Comparison of ENCODE assay signal across 13 cellular contexts in genomic region chr16:54437921-54438320, GRCh38.
DNase-seq lines count a peak whose midpoint lies in the region; ATAC-seq, FAIRE-seq and TF ChIP-seq lines count a peak whose summit lies in the region.
"Had no signal": no experiment of that assay in that cellular context is flagged by ENCODE, and none has a peak within 500 bp of the region (broad histone marks: within the 10 kb centered on the region; RNA-seq: fewer than 3 reads in every experiment).

No MANE protein-coding gene starts in this region.

- no peak overlapping the region for H4K8ac ChIP-seq in neuronal stem cell (ENCODE audit: low read depth, low read length)

- peaks cover 3% of the 10 kb centered on the region for H3K4me1 ChIP-seq in HepG2 (ENCODE audit: insufficient read depth, low read length)
- H3K4me1 ChIP-seq in right lobe of liver = no peaks in the 10 kb centered on the region
- H3K4me1 ChIP-seq in SJCRH30 = peaks cover 15% of the 10 kb centered on the region
- no peaks in the 10 kb centered on the region for H3K4me1 ChIP-seq in neuronal stem cell (ENCODE audit: control insufficient read depth in 2 of 2, insufficient read depth in 1 of 2, low read depth in 1 of 2, low read length in 2 of 2)

- no peak overlapping the region for H2BK5ac ChIP-seq in neuronal stem cell (ENCODE audit: low read length)

- H3K27ac ChIP-seq in HepG2 (ENCODE audit: extremely low read length, insufficient read depth, low read length) (no peak overlapping the region), right lobe of liver (no peak overlapping the region), SJCRH30 (no peak overlapping the region), neuronal stem cell (replicated peaks; ENCODE audit: low read length) (no peak overlapping the region)
- H3K27ac ChIP-seq: BLaER1 treated with 17β-estradiol and CSF1 and Interleukin-3, amounts not matched to agents 10 nM and 100 nM had no signal

- H3K4me2 ChIP-seq in HepG2 (ENCODE audit: low read depth, low read length) = no peak overlapping the region
- no peak overlapping the region for H3K4me2 ChIP-seq in neuronal stem cell (ENCODE audit: insufficient read depth, low read length, poor library complexity, severe bottlenecking)
- H3K4me2 ChIP-seq: BLaER1 treated with 17β-estradiol and CSF1 and Interleukin-3, amounts not matched to agents 10 nM and 100 nM had no signal

- no peak overlapping the region for H2AFZ ChIP-seq in HepG2 (ENCODE audit: low read length)
- H2AFZ ChIP-seq in neuronal stem cell (ENCODE audit: low read length) = no peak overlapping the region

- POLR2A ChIA-PET in HepG2 (lab: Yijun Ruan, JAX) = no interaction called here

- no peak for ATAC-seq in HepG2
- no peak for ATAC-seq in right lobe of liver
- ATAC-seq in HG02623 (IDR thresholded peaks at IDR 0.05; ENCODE audit: unreplicated experiment) = no peak
- no peak for ATAC-seq in GM19455 (IDR thresholded peaks at IDR 0.05; ENCODE audit: unreplicated experiment)

- 37% methylated on average over 4 of the region's 4 CpGs for WGBS in HepG2 (ENCODE audit: low lambda C conversion rate)
- 88% methylated on average over 4 of the region's 4 CpGs for WGBS in right lobe of liver (ENCODE audit: insufficient coverage, low coverage, low lambda C conversion rate, missing lambda C conversion rate)
- WGBS in neuronal stem cell (ENCODE audit: extremely low coverage in 2 of 2, insufficient read length in 2 of 2, insufficient replicate concordance in 1 of 2), 2 donors = no CpG with 5 or more reads among the region's 4 CpGs

- TF ChIP-seq EP300 in HepG2 (IDR thresholded peaks at IDR 0.05; ENCODE audit: low read depth in 2 of 2, low read length in 2 of 2) (no peak), HepG2 (CRISPR knock-in tag; IDR thresholded peaks at IDR 0.05; ENCODE audit: borderline replicate concordance) (no peak)

- no peak overlapping the region for H3K9ac ChIP-seq in HepG2 (ENCODE audit: insufficient read depth, low read depth, low read length)
- H3K9ac ChIP-seq in neuronal stem cell (ENCODE audit: low read depth, low read length, poor library complexity) = no peak overlapping the region
- H3K9ac ChIP-seq: BLaER1 treated with 17β-estradiol and CSF1 and Interleukin-3, amounts not matched to agents 10 nM and 100 nM had no signal

- H3K9me3 ChIP-seq in HepG2 (ENCODE audit: low read length) (no peaks in the 10 kb centered on the region), right lobe of liver (no peaks in the 10 kb centered on the region), SJCRH30 (replicated peaks) (0 out of 2 replicates have a peak, but pooled peaks cover 10% of the 10 kb centered on the region), neuronal stem cell (replicated peaks in 1 of 2; ENCODE audit: control insufficient read depth in 2 of 2, insufficient read depth in 1 of 2, low read depth in 1 of 2, low read length in 2 of 2) (no peaks in the 10 kb centered on the region)

- TF ChIP-seq CTCF in HepG2 (CRISPR knock-in tag; IDR thresholded peaks at IDR 0.05) = no peak
- no peak for TF ChIP-seq CTCF in right lobe of liver (IDR thresholded peaks at IDR 0.05)

- no TSS peak for BruUV-seq in HepG2 (replicated peaks; lab: Mats Ljungman, UMichigan)

- H4K91ac ChIP-seq in neuronal stem cell (ENCODE audit: low read depth, low read length, poor library complexity) = no peak overlapping the region

- no peak overlapping the region for H3K14ac ChIP-seq in neuronal stem cell (ENCODE audit: low read length)

- FAIRE-seq in HepG2 (lab: Jason Lieb, UNC) = no peak

- H3K4me3 ChIP-seq in HepG2 (replicated peaks in 1 of 3; ENCODE audit: insufficient read depth in 1 of 3, low read depth in 2 of 3, low read length in 3 of 3) (no peak overlapping the region), right lobe of liver (no peak overlapping the region), SJCRH30 (no peak overlapping the region), neuronal stem cell (ENCODE audit: low read length in 2 of 2) (no peak overlapping the region)
- H3K4me3 ChIP-seq: BLaER1 treated with 17β-estradiol and CSF1 and Interleukin-3, amounts not matched to agents 10 nM and 100 nM had no signal

- DNase-seq in HepG2 (ENCODE audit: low spot score) = no peak
- no peak for DNase-seq in right lobe of liver
- peak; percentile 15 to 59 for DNase-seq in SJCRH30
- DNase-seq in neuronal stem cell (ENCODE audit: low spot score) = no peak
- no peak for DNase-seq in GF-D8 (lab: John Stamatoyannopoulos, UW)
- DNase-seq: 8988T; AML-193; CD4-positive, CD25-positive, alpha-beta regulatory T cell; DMS53; HCEC 1CT had no signal

- TF ChIP-seq POLR2A in HepG2 (IDR thresholded peaks at IDR 0.05; ENCODE audit: insufficient read depth in 1 of 2, low read depth in 2 of 2, low read length in 2 of 2) (no peak), right lobe of liver (IDR thresholded peaks at IDR 0.05) (no peak)

- H4K20me1 ChIP-seq in HepG2 (ENCODE audit: insufficient read depth, low read length) = no peaks in the 10 kb centered on the region
- H4K20me1 ChIP-seq: BLaER1 treated with 17β-estradiol and CSF1 and Interleukin-3, amounts not matched to agents 10 nM and 100 nM had no signal

- no peaks in the 10 kb centered on the region for H3K79me2 ChIP-seq in HepG2 (ENCODE audit: insufficient read depth, low read length)

- H3K18ac ChIP-seq in neuronal stem cell (ENCODE audit: low read length) = peak overlapping the region; percentile 17

- H3K79me1 ChIP-seq in neuronal stem cell (ENCODE audit: low read depth, low read length) = no peaks in the 10 kb centered on the region

- no peak overlapping the region for H3K4ac ChIP-seq in neuronal stem cell (ENCODE audit: low read length)

- H3K27me3 ChIP-seq in HepG2 (ENCODE audit: control insufficient read depth in 1 of 2, insufficient read depth in 2 of 2, low read length in 2 of 2) = peaks cover 0 to 10% of the 10 kb centered on the region in 2 experiments; a peak in 2 of 5 replicates
- H3K27me3 ChIP-seq in right lobe of liver = no peaks in the 10 kb centered on the region
- H3K27me3 ChIP-seq in SJCRH30 = no peaks in the 10 kb centered on the region
- H3K27me3 ChIP-seq in neuronal stem cell (ENCODE audit: control insufficient read depth in 3 of 3, insufficient read depth in 3 of 3, low read depth in 1 of 3, low read length in 3 of 3) = peaks cover 0 to 8% (median 0%) of the 10 kb centered on the region in 3 experiments
- H3K27me3 ChIP-seq: BLaER1 treated with 17β-estradiol and CSF1 and Interleukin-3, amounts not matched to agents 10 nM and 100 nM had no signal

- H2AK5ac ChIP-seq in neuronal stem cell (ENCODE audit: low read depth, low read length) = peak overlapping the region; percentile 38

- H3K36me3 ChIP-seq in HepG2 (replicated peaks in 1 of 2; ENCODE audit: control insufficient read depth in 1 of 2, insufficient read depth in 2 of 2, low read length in 2 of 2) (no peaks in the 10 kb centered on the region), right lobe of liver (no peaks in the 10 kb centered on the region), SJCRH30 (no peaks in the 10 kb centered on the region), neuronal stem cell (replicated peaks in 1 of 2; ENCODE audit: control insufficient read depth in 2 of 2, insufficient read depth in 2 of 2, low read length in 2 of 2) (no peaks in the 10 kb centered on the region)
- H3K36me3 ChIP-seq: BLaER1 treated with 17β-estradiol and CSF1 and Interleukin-3, amounts not matched to agents 10 nM and 100 nM had no signal

- no peak for TF ChIP-seq RAD21 in HepG2 (CRISPR knock-in tag; IDR thresholded peaks at IDR 0.05)

- H2BK12ac ChIP-seq in neuronal stem cell (ENCODE audit: low read length) = no peak overlapping the region

- no peak overlapping the region for H2BK15ac ChIP-seq in neuronal stem cell (ENCODE audit: low read length)

- no peak overlapping the region for H2BK120ac ChIP-seq in neuronal stem cell (ENCODE audit: low read depth, low read length)

- CTCF ChIA-PET in HepG2 (lab: Yijun Ruan, JAX; ENCODE audit: low intra/inter-chr PET ratio, low total read pairs) = no interaction called here

- in situ Hi-C loops in HepG2 (cut with HindIII; ENCODE audit: extremely low pct_ligation_motif_present, low pct_unique_long_range_greater_than_20kb) = no loop called here

- intact Hi-C loops in HepG2 (cut with micrococcal nuclease; ENCODE audit: unreplicated experiment) (loop anchor here (10.0 kb wide), 1 partner anchor 123 kb away; no protein-coding TSS in a partner anchor), right lobe of liver (cut with DNase I) (no loop called here)

- no peak overlapping the region for H3K23ac ChIP-seq in neuronal stem cell (ENCODE audit: low read depth, low read length, poor library complexity)

TF ChIP-seq in HepG2, 621 proteins besides CTCF, POLR2A, EP300 and RAD21:
- TF ChIP-seq MAFK (conservative IDR thresholded peaks at IDR 0.05 in 1 of 2, IDR thresholded peaks at IDR 0.05 in 1 of 2; ENCODE audit: low read length in 2 of 2) (peak in 1 of 2 experiments; percentile 3; a peak in 1 of 4 replicates), ARHGAP35 (CRISPR knock-in tag; IDR thresholded peaks at IDR 0.05; ENCODE audit: borderline replicate concordance) (no peak), NFYB (CRISPR knock-in tag; IDR thresholded peaks at IDR 0.05) (peak; percentile 16; the same call in 1 of the 2 replicates), NFYC (CRISPR knock-in tag; IDR thresholded peaks at IDR 0.05) (peak; percentile 30; the same call in 1 of the 2 replicates)

Comparison
In these comparisons a context has a peak if more than half of its experiments do, and no peak if none do; other contexts are left out.
1. DNase-seq: peak in SJCRH30 (2 of 2); none in HepG2 (single experiment), right lobe of liver (0 of 3), neuronal stem cell (single experiment) and GF-D8 (single experiment).